Comparison of ENCODE assay signal across 8 cellular contexts in the genomic region with DNA sequence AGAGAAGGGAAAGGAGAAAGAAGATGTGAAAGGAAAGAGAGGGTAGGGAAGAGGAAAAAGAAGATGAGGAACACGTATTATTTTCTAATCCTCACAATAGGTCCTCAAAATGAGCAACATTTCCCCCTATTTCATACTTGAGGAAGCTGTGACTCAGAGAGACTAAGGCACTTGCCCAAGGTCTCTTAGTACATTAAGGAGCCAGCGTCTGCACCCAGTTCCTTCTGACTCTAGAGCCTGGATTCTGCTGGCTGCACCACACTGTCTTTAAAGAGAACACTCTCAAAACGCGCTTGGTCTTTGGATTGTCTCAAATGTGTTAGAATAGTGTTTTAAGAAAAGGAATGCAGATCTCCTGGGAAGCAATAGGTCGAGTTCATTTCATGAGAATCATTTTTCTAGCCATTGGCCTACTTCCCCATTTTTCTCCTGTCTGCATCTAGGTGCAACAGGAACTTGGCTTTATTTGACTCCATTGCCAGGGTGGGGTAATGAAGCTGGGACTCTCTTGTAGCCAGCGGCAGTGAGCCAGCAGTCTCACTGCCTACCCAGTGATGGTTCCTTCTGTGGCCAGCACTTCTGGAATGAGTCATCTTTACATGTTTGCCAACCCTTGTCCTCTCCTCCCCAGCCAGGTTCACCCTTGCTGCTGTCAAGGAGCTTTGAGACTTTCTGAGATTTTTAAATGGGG.
DNase-seq lines count a peak whose midpoint lies in the region; ATAC-seq, FAIRE-seq and TF ChIP-seq lines count a peak whose summit lies in the region.

No MANE protein-coding gene starts in this region.

- TF ChIP-seq CTCF in chondrocyte (IDR thresholded peaks at IDR 0.05): no peak

- ATAC-seq in GM18873 (IDR thresholded peaks at IDR 0.05; ENCODE audit: low FRiP score, unreplicated experiment) (peak; percentile 96), HG02970 (IDR thresholded peaks at IDR 0.05; ENCODE audit: low FRiP score, unreplicated experiment) (peak; percentile 82)

- no peaks in the 10 kb centered on the region for H3K4me1 Mint-ChIP-seq in chondrocyte (ENCODE audit: low read depth)

- H3K27ac Mint-ChIP-seq in chondrocyte (ENCODE audit: unreplicated experiment): no peak overlapping the region

- peaks cover 5% of the 10 kb centered on the region for H3K27me3 Mint-ChIP-seq in chondrocyte (ENCODE audit: low read depth)

- H3K4me3 Mint-ChIP-seq in chondrocyte (ENCODE audit: unreplicated experiment): no peak overlapping the region

- DNase-seq in AML-193 (lab: John Stamatoyannopoulos, UW) (peak; percentile 97 to 98), OCI-M1 (lab: John Stamatoyannopoulos, UW) (peak; percentile 36), glomerular visceral epithelial cell (ENCODE audit: extremely low spot score) (peak; percentile 1), urothelium cell line (ENCODE audit: low spot score) (peak; percentile 56), chondrocyte (ENCODE audit: low spot score) (no peak), RKO (ENCODE audit: low spot score) (no peak)

- no peaks in the 10 kb centered on the region for H3K9me3 Mint-ChIP-seq in chondrocyte (ENCODE audit: low read depth)

- no peaks in the 10 kb centered on the region for H3K36me3 Mint-ChIP-seq in chondrocyte (ENCODE audit: low read depth)

- no peak for FAIRE-seq in urothelium cell line (lab: Jason Lieb, UNC)

Comparison
In these comparisons a context has a peak if more than half of its experiments do, and no peak if none do; other contexts are left out.
1. DNase-seq: peak in AML-193 (2 of 2), OCI-M1 (single experiment), glomerular visceral epithelial cell (single experiment) and urothelium cell line (single experiment); none in chondrocyte (single experiment) and RKO (single experiment).